Comparison of ENCODE assay signal across 9 cellular contexts in the genomic region with DNA sequence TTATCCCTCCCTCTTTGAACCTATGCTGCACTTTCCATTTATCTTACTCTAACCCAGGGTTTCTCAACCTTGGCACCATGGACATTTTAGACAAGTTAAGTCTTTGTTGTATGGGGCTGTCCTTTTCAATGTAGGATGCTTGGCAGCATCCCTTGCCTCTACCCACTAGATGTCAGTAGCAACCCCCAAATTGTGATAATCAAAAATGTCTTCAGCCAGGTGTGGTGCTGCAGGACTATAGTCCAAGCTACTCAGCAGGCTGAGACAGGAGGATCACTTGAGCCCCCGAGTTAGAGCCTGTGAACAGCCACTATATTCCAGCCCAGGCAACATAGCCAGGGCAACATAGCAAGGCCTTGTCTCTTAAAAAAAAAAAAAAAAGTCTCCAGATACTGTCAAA. TPM values are rescaled to one million over a fixed set of nuclear protein-coding genes. Genes with fewer than 3 reads are reported as not detected.
DNase-seq lines count a peak whose midpoint lies in the region; ATAC-seq, FAIRE-seq and TF ChIP-seq lines count a peak whose summit lies in the region.
"Had no signal": no experiment of that assay in that cellular context is flagged by ENCODE, and none has a peak within 500 bp of the region (broad histone marks: within the 10 kb centered on the region; RNA-seq: fewer than 3 reads in every experiment).

No MANE protein-coding gene starts in this region.

- 17% methylated on average over 1 of the region's 1 CpG for WGBS in liver

- TF ChIP-seq CTCF in WERI-Rb-1 (IDR thresholded peaks at IDR 0.05; ENCODE audit: low read depth, low read length) (peak; percentile 64), liver (IDR thresholded peaks at IDR 0.05; ENCODE audit: low read depth, low read length, missing input control) (peak; percentile 31), RWPE1 (conservative IDR thresholded peaks at IDR 0.05; ENCODE audit: low read depth) (no peak)

- no peak for TF ChIP-seq POLR2A in GM12892 (IDR thresholded peaks at IDR 0.05; ENCODE audit: low read depth, low read length)

- no peaks in the 10 kb centered on the region for H3K9me3 ChIP-seq in WERI-Rb-1 (ENCODE audit: severe bottlenecking)
- H3K9me3 ChIP-seq in liver (ENCODE audit: control insufficient read depth in 4 of 4, low read length in 3 of 4), result no peaks in the 10 kb centered on the region

- in situ Hi-C loops in KBM-7 (cut with MboI; ENCODE audit: low pct_unique_long_range_greater_than_20kb, low sequenced_read_pairs), result no loop called here

- H3K27me3 ChIP-seq in WERI-Rb-1 (ENCODE audit: insufficient read depth, low read depth, severe bottlenecking) (peaks cover 4% of the 10 kb centered on the region), liver (ENCODE audit: control insufficient read depth in 4 of 4, insufficient read depth in 4 of 4, low read length in 3 of 4) (no peaks in the 10 kb centered on the region)

- H3K27ac ChIP-seq in WERI-Rb-1 (no peak overlapping the region), liver (ENCODE audit: low read depth in 1 of 2, low read length in 2 of 2) (no peak overlapping the region), RWPE1 (no peak overlapping the region)

- POLR2A ChIA-PET in RWPE1 (lab: Yijun Ruan, JAX; ENCODE audit: low non-redundant PET), result no interaction called here

- TF ChIP-seq RAD21 in Ishikawa (IDR thresholded peaks at IDR 0.05; ENCODE audit: low read depth), result peak; percentile 51
- TF ChIP-seq RAD21 in liver (IDR thresholded peaks at IDR 0.05), result peak; percentile 60 to 76

- H3K36me3 ChIP-seq in WERI-Rb-1 (no peaks in the 10 kb centered on the region; the same call in 1 of the 2 replicates), liver (ENCODE audit: control insufficient read depth in 4 of 4, insufficient read depth in 3 of 4, low read depth in 1 of 4, low read length in 3 of 4) (no peaks in the 10 kb centered on the region)

- no peak overlapping the region for H3K4me3 ChIP-seq in WERI-Rb-1 (ENCODE audit: low read depth, low read length)
- no peak overlapping the region for H3K4me3 ChIP-seq in liver (ENCODE audit: low read depth in 1 of 3, low read length in 3 of 3)

- no peaks in the 10 kb centered on the region for H3K4me1 ChIP-seq in liver (ENCODE audit: control insufficient read depth in 4 of 4, insufficient read depth in 4 of 4, low read length in 3 of 4)

- no peak for ATAC-seq in HG02759 (IDR thresholded peaks at IDR 0.05; ENCODE audit: unreplicated experiment)

- no peak for TF ChIP-seq EP300 in Ishikawa (IDR thresholded peaks at IDR 0.05; ENCODE audit: borderline replicate concordance)

- CTCF ChIA-PET in RWPE1 (lab: Yijun Ruan, JAX), result no interaction called here

- H3K9ac ChIP-seq in liver (ENCODE audit: low read depth in 1 of 2, low read length in 2 of 2), result no peak overlapping the region

- no peak for FAIRE-seq in GM12892 (lab: Jason Lieb, UNC)

- DNase-seq in EL (peak; percentile 13), WERI-Rb-1 (peak; percentile 60), GM12892 (ENCODE audit: insufficient read length) (no peak), RWPE1 (ENCODE audit: low spot score) (no peak), KBM-7 (no peak)

TF ChIP-seq in Ishikawa, 13 proteins besides CTCF, POLR2A, EP300 and RAD21 (continues in another document):
- TF ChIP-seq USF1 (IDR thresholded peaks at IDR 0.05), result no peak
- no peak for TF ChIP-seq YY1 (IDR thresholded peaks at IDR 0.05; ENCODE audit: low read depth)
- TF ChIP-seq TEAD4 (IDR thresholded peaks at IDR 0.05), result no peak
- TF ChIP-seq NFIC (IDR thresholded peaks at IDR 0.05), result no peak
- TF ChIP-seq FOXM1 (IDR thresholded peaks at IDR 0.05; ENCODE audit: borderline replicate concordance, low read depth), result no peak
- TF ChIP-seq ZBTB7A (IDR thresholded peaks at IDR 0.05; ENCODE audit: low read depth), result no peak
- no peak for TF ChIP-seq CREB1 (IDR thresholded peaks at IDR 0.05; ENCODE audit: low read depth)
- TF ChIP-seq TAF1 (IDR thresholded peaks at IDR 0.05; ENCODE audit: low read depth), result no peak
- TF ChIP-seq CEBPB (IDR thresholded peaks at IDR 0.05), result no peak
- TF ChIP-seq TCF12 (IDR thresholded peaks at IDR 0.05; ENCODE audit: low read depth), result no peak
- TF ChIP-seq, protein P1, sequence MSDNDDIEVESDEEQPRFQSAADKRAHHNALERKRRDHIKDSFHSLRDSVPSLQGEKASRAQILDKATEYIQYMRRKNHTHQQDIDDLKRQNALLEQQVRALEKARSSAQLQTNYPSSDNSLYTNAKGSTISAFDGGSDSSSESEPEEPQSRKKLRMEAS (IDR thresholded peaks at IDR 0.05), result no peak
- TF ChIP-seq EGR1 (IDR thresholded peaks at IDR 0.05), result no peak

TF ChIP-seq in liver, 16 proteins besides CTCF, POLR2A, EP300 and RAD21:
- TF ChIP-seq EGR1 (IDR thresholded peaks at IDR 0.05; ENCODE audit: low read depth in 2 of 2) (no peak), ZBTB33 (IDR thresholded peaks at IDR 0.05) (no peak), HNF4G (IDR thresholded peaks at IDR 0.05) (no peak), FOXA2 (IDR thresholded peaks at IDR 0.05) (no peak)

RNA-seq across cellular contexts. Expression of gene LRCH2, which starts 7.0 kb away (rescaled TPM):
- under 1 TPM; 0.42 TPM for total RNA-seq in liver
- polyA plus RNA-seq in liver, result under 1 TPM; 0.06 to 0.07 TPM
- not detected for polyA plus RNA-seq in GM12892 (2012; ENCODE audit: missing spikeins)

RNA-seq across cellular contexts. Expression of gene RBMXL3, which starts 37.7 kb away (rescaled TPM):
- total RNA-seq in liver, result not detected
- polyA plus RNA-seq in liver, result not detected
- polyA plus RNA-seq in GM12892 (2012; ENCODE audit: missing spikeins), result not detected
- total RNA-seq: mesothelial cell of epicardium had no signal

Comparison
In these comparisons a context has a peak if more than half of its experiments do, and no peak if none do; other contexts are left out.
1. DNase-seq: peak in EL (single experiment) and WERI-Rb-1 (single experiment); none in GM12892 (single experiment), RWPE1 (single experiment) and KBM-7 (single experiment).